Comparison of ENCODE assay signal across 1 cellular context in genomic region chr10:124053971-124054370, GRCh38.
TF ChIP-seq lines count a peak whose summit lies in the region.

No MANE protein-coding gene starts in this region.

TF ChIP-seq in WTC11, 78 proteins besides CTCF, POLR2A, EP300 and RAD21 (continued from another document):
- TF ChIP-seq ARID4B (CRISPR knock-in tag; IDR thresholded peaks at IDR 0.05; ENCODE audit: borderline replicate concordance) = no peak
- TF ChIP-seq ZNF423 (CRISPR knock-in tag; IDR thresholded peaks at IDR 0.05) = no peak
- TF ChIP-seq NR2C2 (CRISPR knock-in tag; IDR thresholded peaks at IDR 0.05) = no peak
- no peak for TF ChIP-seq MAX (CRISPR knock-in tag; IDR thresholded peaks at IDR 0.05)
- no peak for TF ChIP-seq USF1 (CRISPR knock-in tag; IDR thresholded peaks at IDR 0.05)
